Comparison of ENCODE assay signal across 8 cellular contexts in the genomic region with DNA sequence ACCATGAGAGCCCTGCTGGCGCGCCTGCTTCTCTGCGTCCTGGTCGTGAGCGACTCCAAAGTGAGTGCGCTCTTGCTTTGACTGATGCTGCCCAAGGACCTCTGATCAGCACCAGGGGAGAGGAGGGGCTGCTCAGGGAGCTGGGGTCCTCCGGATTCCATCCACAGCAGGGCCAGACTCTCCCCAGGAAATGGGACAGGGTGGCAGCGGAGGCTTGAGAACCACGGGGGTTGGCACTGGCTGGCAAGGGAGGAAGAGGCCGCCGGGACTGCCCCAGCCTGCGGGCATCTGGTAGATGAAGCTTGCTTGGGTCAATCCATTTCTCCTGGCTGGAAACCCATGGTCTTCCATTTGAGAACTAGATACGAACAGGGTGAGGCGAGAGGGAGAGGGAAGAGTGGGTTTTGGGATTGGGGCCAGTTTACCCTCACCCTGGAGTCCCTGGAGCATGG. TPM values are rescaled to one million over a fixed set of nuclear protein-coding genes. Genes with fewer than 3 reads are reported as not detected.
A peak's percentile ranks its signal among the peaks of the same experiment; 100 is the strongest.
DNase-seq lines count a peak whose midpoint lies in the region; ATAC-seq and TF ChIP-seq lines count a peak whose summit lies in the region.

No MANE protein-coding gene starts in this region.

- DNase-seq in activated naive CD4-positive, alpha-beta T cell treated with anti-CD3 and anti-CD28 coated beads, Interleukin-2, amount 10 ng/mL, durations not matched to agents 7 days and 5 days, result no peak
- DNase-seq in activated naive CD4-positive, alpha-beta T cell treated with anti-CD3 and anti-CD28 coated beads, Interleukin-2, amount 50 U/mL, for 16 hours, result no peak
- DNase-seq in lung (ENCODE audit: low spot score), result no peak
- DNase-seq in upper lobe of left lung, result peak in 1 of 2 donors; percentile 39
- DNase-seq in stimulated activated CD4-positive, alpha-beta T cell treated with anti-CD3 and anti-CD28 coated beads, Interleukin-1b, Interleukin-23, amount 100 ng/mL, for 48 hours, result no peak
- no peak for DNase-seq in HPDE6-E6E7 (ENCODE audit: extremely low spot score)

- CTCF ChIA-PET in activated naive CD4-positive, alpha-beta T cell treated with anti-CD3 and anti-CD28 coated beads, Interleukin-2, amount 10 ng/mL, durations not matched to agents 7 days and 5 days (lab: Charles Lee), result interaction anchor here (0.8 to 1.7 kb wide), 4 partner anchors 9 to 28 kb away, joined by 3 to 7 read pairs (median 4); no protein-coding TSS in a partner anchor

- H3K27ac ChIP-seq in lung (ENCODE audit: low read depth in 1 of 2, low read length in 1 of 2) (peak overlapping the region; percentile 59 to 68), upper lobe of left lung (peak overlapping the region; percentile 67 to 88 (median 84))

- H3K36me3 Mint-ChIP-seq in activated naive CD4-positive, alpha-beta T cell treated with anti-CD3 and anti-CD28 coated beads, Interleukin-2, amount 10 ng/mL, durations not matched to agents 7 days and 5 days, result no peaks in the 10 kb centered on the region
- H3K36me3 Mint-ChIP-seq in brain, result no peaks in the 10 kb centered on the region

- H3K27me3 ChIP-seq in lung (ENCODE audit: control insufficient read depth, insufficient read depth) (no peaks in the 10 kb centered on the region), upper lobe of left lung (no peaks in the 10 kb centered on the region)

- H3K4me3 ChIP-seq in lung, result peak overlapping the region; percentile 59
- peak overlapping the region; percentile 49 to 81 (median 63) for H3K4me3 ChIP-seq in upper lobe of left lung

- H3K27ac Mint-ChIP-seq in activated naive CD4-positive, alpha-beta T cell treated with anti-CD3 and anti-CD28 coated beads, Interleukin-2, amount 10 ng/mL, durations not matched to agents 7 days and 5 days, result no peak overlapping the region
- H3K27ac Mint-ChIP-seq in brain, result peak overlapping the region; percentile 7 to 80 (median 59)

- peaks cover 46% of the 10 kb centered on the region for H3K4me1 Mint-ChIP-seq in activated naive CD4-positive, alpha-beta T cell treated with anti-CD3 and anti-CD28 coated beads, Interleukin-2, amount 10 ng/mL, durations not matched to agents 7 days and 5 days
- H3K4me1 Mint-ChIP-seq in brain, result peaks cover 45% of the 10 kb centered on the region

- 10 to 11% methylated on average over 14 of the region's 14 CpGs for WGBS in lung, 2 donors
- WGBS in upper lobe of left lung, 2 donors, result 7 to 31% methylated on average over 6 to 13 of the region's 14 CpGs

- TF ChIP-seq CTCF in brain (conservative IDR thresholded peaks at IDR 0.05) (no peak), lung (IDR thresholded peaks at IDR 0.05; ENCODE audit: control extremely low read depth, extremely low read depth) (no peak), upper lobe of left lung (IDR thresholded peaks at IDR 0.05) (no peak)

- peak overlapping the region; percentile 86 for H3K4me3 Mint-ChIP-seq in activated naive CD4-positive, alpha-beta T cell treated with anti-CD3 and anti-CD28 coated beads, Interleukin-2, amount 10 ng/mL, durations not matched to agents 7 days and 5 days
- H3K4me3 Mint-ChIP-seq in brain, result peak overlapping the region; percentile 90 to 93 (median 93)

- TF ChIP-seq EP300 in upper lobe of left lung (IDR thresholded peaks at IDR 0.05), result no peak

- peaks cover 96% of the 10 kb centered on the region for H3K27me3 Mint-ChIP-seq in activated naive CD4-positive, alpha-beta T cell treated with anti-CD3 and anti-CD28 coated beads, Interleukin-2, amount 10 ng/mL, durations not matched to agents 7 days and 5 days
- peaks cover 59% of the 10 kb centered on the region for H3K27me3 Mint-ChIP-seq in brain

- H3K4me1 ChIP-seq in lung (ENCODE audit: control insufficient read depth in 2 of 2, insufficient read depth in 2 of 2, low read length in 2 of 2), result peaks cover 0 to 15% of the 10 kb centered on the region in 2 donors
- H3K4me1 ChIP-seq in upper lobe of left lung, result peaks cover 41 to 67% (median 48%) of the 10 kb centered on the region in 4 donors

- H3K9me3 ChIP-seq in lung (ENCODE audit: control insufficient read depth in 2 of 2, insufficient read depth in 1 of 2, low read length in 1 of 2) (no peaks in the 10 kb centered on the region), upper lobe of left lung (no peaks in the 10 kb centered on the region)

- H3K36me3 ChIP-seq in lung (ENCODE audit: control insufficient read depth in 2 of 2, insufficient read depth in 2 of 2, low read length in 2 of 2) (peaks cover 0 to 10% of the 10 kb centered on the region in 2 donors), upper lobe of left lung (peaks cover 0 to 11% (median 0%) of the 10 kb centered on the region in 4 donors)

- no peak for TF ChIP-seq POLR2A in upper lobe of left lung (IDR thresholded peaks at IDR 0.05)

- no peaks in the 10 kb centered on the region for H3K9me3 Mint-ChIP-seq in activated naive CD4-positive, alpha-beta T cell treated with anti-CD3 and anti-CD28 coated beads, Interleukin-2, amount 10 ng/mL, durations not matched to agents 7 days and 5 days
- H3K9me3 Mint-ChIP-seq in brain, result peaks cover 0 to 6% (median 0%) of the 10 kb centered on the region in 5 experiments

- ATAC-seq in lung (ENCODE audit: insufficient read depth, low FRiP score) (no peak), upper lobe of left lung (ENCODE audit: low FRiP score in 2 of 2) (no peak), HG03342 (IDR thresholded peaks at IDR 0.05; ENCODE audit: unreplicated experiment) (no peak)

RNA-seq across cellular contexts. Expression of gene PLAU, which starts 0.6 kb away (rescaled TPM):
- polyA plus RNA-seq in brain (ENCODE audit: insufficient read depth, low read depth, low replicate concordance) (1.8 TPM), lung (10 to 100 TPM; 11.6 to 36.7 TPM)
- total RNA-seq in lung (10 to 100 TPM; 13.5 to 23.0 TPM), upper lobe of left lung (10 to 100 TPM in 3 of 6 donors, 1 to 10 TPM in 3; 8.2 to 38.8 (median 12.4) TPM)

RNA-seq across cellular contexts. Expression of gene CAMK2G, which starts 37.2 kb away (rescaled TPM):
- 49.5 TPM for polyA plus RNA-seq in brain (ENCODE audit: insufficient read depth, low read depth, low replicate concordance)
- total RNA-seq in lung, result 10 to 100 TPM; 38.6 to 41.1 TPM
- polyA plus RNA-seq in lung, result 10 to 100 TPM; 15.8 to 19.4 TPM
- 10 to 100 TPM; 25.7 to 52.3 (median 43.0) TPM for total RNA-seq in upper lobe of left lung
